ENCODE assay signal across 21 cellular contexts in genomic region chrX:139949703-139950102, GRCh38. TPM values are rescaled to one million over a fixed set of nuclear protein-coding genes. Genes with fewer than 3 reads are reported as not detected.
"Had no signal": no experiment of that assay in that cellular context is flagged by ENCODE, and none has a peak within 500 bp of the region (broad histone marks: within the 10 kb centered on the region; RNA-seq: fewer than 3 reads in every experiment).

No MANE protein-coding gene starts in this region.

- ATAC-seq: activated CD4-positive, alpha-beta T cell treated with anti-CD3 and anti-CD28 coated beads for 36 hours; activated T-cell treated with anti-CD3 and anti-CD28 coated beads, Interleukin-2, amount 50 U/mL, for 4 hours; gastrocnemius medialis; heart left ventricle; naive thymus-derived CD8-positive, alpha-beta T cell; stimulated activated naive CD8-positive, alpha-beta T cell treated with anti-CD3 and anti-CD28 coated beads, Interleukin-15, amount 100 ng/mL, for 72 hours had no signal

- DNase-seq: activated CD4-positive, alpha-beta memory T cell treated with anti-CD3 and anti-CD28 coated beads for 36 hours; activated CD4-positive, alpha-beta T cell treated with anti-CD3 and anti-CD28 coated beads for 36 hours; activated effector memory CD4-positive, alpha-beta T cell treated with anti-CD3 and anti-CD28 coated beads, Interleukin-2, amount 50 U/mL, for 16 hours; activated T-cell treated with anti-CD3 and anti-CD28 coated beads, Interleukin-2, amount 50 U/mL, for 4 hours; adrenal gland; central memory CD4-positive, alpha-beta T cell; cortex of kidney; effector CD4-positive, alpha-beta T cell; gastrocnemius medialis; heart left ventricle; left ventricle myocardium inferior; naive thymus-derived CD8-positive, alpha-beta T cell; stimulated activated CD4-positive, alpha-beta T cell treated with anti-CD3 and anti-CD28 coated beads, Interleukin-1b, Interleukin-23, amount 100 ng/mL, for 48 hours; stimulated activated naive CD8-positive, alpha-beta T cell treated with anti-CD3 and anti-CD28 coated beads, Interleukin-15, amount 100 ng/mL, for 72 hours; T-helper 1 cell; T1000; upper lobe of left lung had no signal

- H3K4me3 ChIP-seq: adrenal gland, gastrocnemius medialis, heart left ventricle, left ventricle myocardium inferior, upper lobe of left lung had no signal

RNA-seq across cellular contexts. Expression of gene CXorf66, which starts 15.6 kb away (rescaled TPM):
- total RNA-seq: activated CD4-positive, alpha-beta memory T cell treated with anti-CD3 and anti-CD28 coated beads for 36 hours; activated CD4-positive, alpha-beta T cell treated with anti-CD3 and anti-CD28 coated beads for 36 hours; activated T-cell treated with anti-CD3 and anti-CD28 coated beads, Interleukin-2, amount 50 U/mL, for 4 hours; adrenal gland; fibroblast of lung; gastrocnemius medialis; heart left ventricle; left ventricle myocardium inferior; mucosa of gallbladder; naive thymus-derived CD8-positive, alpha-beta T cell; renal cortical epithelial cell; temporal lobe; upper lobe of left lung had no signal
